10 cellular contexts compared by ENCODE assay signal in genomic region chr10:93745411-93746065, GRCh38. TPM values are rescaled to one million over a fixed set of nuclear protein-coding genes. Genes with fewer than 3 reads are reported as not detected.
DNase-seq lines count a peak whose midpoint lies in the region; ATAC-seq and TF ChIP-seq lines count a peak whose summit lies in the region.
"Had no signal": no experiment of that assay in that cellular context is flagged by ENCODE, and none has a peak within 500 bp of the region (broad histone marks: within the 10 kb centered on the region; RNA-seq: fewer than 3 reads in every experiment).

No MANE protein-coding gene starts in this region.

- H3K4me3 ChIP-seq in cardiac muscle cell (no peak overlapping the region), left ventricle myocardium inferior (no peak overlapping the region), fibroblast of lung (replicated peaks in 1 of 4; ENCODE audit: control extremely low read depth in 1 of 4, insufficient read depth in 1 of 4, low read depth in 3 of 4, low read length in 4 of 4) (no peak overlapping the region), gastroesophageal sphincter (no peak overlapping the region)

- H4K20me1 ChIP-seq in fibroblast of lung (ENCODE audit: control insufficient read depth, extremely low read depth, insufficient read depth, low read length): no peaks in the 10 kb centered on the region

- intact Hi-C loops in left ventricle myocardium inferior (cut with micrococcal nuclease): no loop called here

- no peak for TF ChIP-seq POLR2A in gastroesophageal sphincter (IDR thresholded peaks at IDR 0.05)

- no peak overlapping the region for H2AFZ ChIP-seq in fibroblast of lung (ENCODE audit: low read length)

- no peak overlapping the region for H3K9ac ChIP-seq in fibroblast of lung (ENCODE audit: insufficient read depth, low read length)

- H3K4me2 ChIP-seq in fibroblast of lung (ENCODE audit: extremely low read depth, insufficient read depth, low read length): no peak overlapping the region

- H3K9me3 ChIP-seq in cardiac muscle cell (ENCODE audit: low read depth) (no peaks in the 10 kb centered on the region), left ventricle myocardium inferior (replicated peaks) (no peaks in the 10 kb centered on the region), fibroblast of lung (ENCODE audit: control insufficient read depth, insufficient read depth, low read depth, low read length) (no peaks in the 10 kb centered on the region), gastroesophageal sphincter (no peaks in the 10 kb centered on the region)

- ATAC-seq in gastroesophageal sphincter (no peak), GM21390 (IDR thresholded peaks at IDR 0.05; ENCODE audit: unreplicated experiment) (no peak), HG03378 (IDR thresholded peaks at IDR 0.05; ENCODE audit: unreplicated experiment) (no peak)

- no peaks in the 10 kb centered on the region for H3K36me3 ChIP-seq in cardiac muscle cell
- no peaks in the 10 kb centered on the region for H3K36me3 ChIP-seq in left ventricle myocardium inferior
- H3K36me3 ChIP-seq in fibroblast of lung (ENCODE audit: control insufficient read depth, insufficient read depth, low read length): no peaks in the 10 kb centered on the region
- H3K36me3 ChIP-seq in gastroesophageal sphincter: no peaks in the 10 kb centered on the region

- 37 to 43% methylated on average over 8 to 9 of the region's 9 CpGs for WGBS in gastroesophageal sphincter (ENCODE audit: low coverage in 1 of 2), 2 donors

- TF ChIP-seq CTCF in cardiac muscle cell (IDR thresholded peaks at IDR 0.05; ENCODE audit: low read depth, low read length) (peak; percentile 42), left ventricle myocardium inferior (IDR thresholded peaks at IDR 0.05; ENCODE audit: borderline replicate concordance) (no peak), fibroblast of lung (conservative IDR thresholded peaks at IDR 0.05 in 1 of 2, IDR thresholded peaks at IDR 0.05 in 1 of 2; ENCODE audit: low read depth in 1 of 2, low read length in 2 of 2) (peak; percentile 36 to 50), gastroesophageal sphincter (IDR thresholded peaks at IDR 0.05) (no peak)

- H3K4me1 ChIP-seq in cardiac muscle cell (ENCODE audit: low read depth) (peaks cover 6% of the 10 kb centered on the region), left ventricle myocardium inferior (no peaks in the 10 kb centered on the region), fibroblast of lung (ENCODE audit: control insufficient read depth, extremely low read depth, insufficient read depth, low read length) (peaks cover 2% of the 10 kb centered on the region), gastroesophageal sphincter (no peaks in the 10 kb centered on the region)

- peak; percentile 30 to 45 for DNase-seq in cardiac muscle cell (ENCODE audit: low read depth in 1 of 2, low spot score in 1 of 2)
- DNase-seq in left ventricle myocardium inferior: no peak
- DNase-seq in NOMO-1 (lab: John Stamatoyannopoulos, UW; ENCODE audit: unreplicated experiment in 2 of 2): peak; percentile 14 to 41
- DNase-seq in fibroblast of lung (ENCODE audit: low read depth in 2 of 2): peak; percentile 14 to 40
- DNase-seq in NCI-H1092 (lab: John Stamatoyannopoulos, UW): no peak
- DNase-seq: DMS153; stimulated activated CD4-positive, alpha-beta T cell treated with anti-CD3 and anti-CD28 coated beads, Interleukin-2, amount 100 ng/mL, for 48 hours had no signal

- H3K79me2 ChIP-seq in fibroblast of lung (ENCODE audit: control insufficient read depth, insufficient read depth, low read length): no peaks in the 10 kb centered on the region

- H3K27me3 ChIP-seq in cardiac muscle cell (no peaks in the 10 kb centered on the region), left ventricle myocardium inferior (ENCODE audit: low read depth) (peaks cover 3% of the 10 kb centered on the region), fibroblast of lung (ENCODE audit: control insufficient read depth, insufficient read depth, low read length) (no peaks in the 10 kb centered on the region), gastroesophageal sphincter (no peaks in the 10 kb centered on the region)

- TF ChIP-seq EP300 in gastroesophageal sphincter (IDR thresholded peaks at IDR 0.05): no peak

- no peak overlapping the region for H3K27ac ChIP-seq in cardiac muscle cell
- no peak overlapping the region for H3K27ac ChIP-seq in left ventricle myocardium inferior (replicated peaks)
- no peak overlapping the region for H3K27ac ChIP-seq in fibroblast of lung (ENCODE audit: insufficient read depth, low read length)
- H3K27ac ChIP-seq in gastroesophageal sphincter: no peak overlapping the region

RNA-seq across cellular contexts. Expression of gene LGI1, which starts 12.2 kb away (rescaled TPM):
- total RNA-seq in cardiac muscle cell (not detected in 2 replicates), left ventricle myocardium inferior (not detected), fibroblast of lung (not detected in 2 replicates), gastroesophageal sphincter (1 to 10 TPM in 1 of 4 donors, under 1 TPM in 2, not detected in 1; 0.17 to 1.9 (median 0.35) TPM)
- polyA plus RNA-seq in cardiac muscle cell (0.29 TPM in 1 of 2 replicates, not detected in the other), fibroblast of lung (not detected in 2 replicates)
- not detected in 2 replicates for polyA plus RNA-seq in fibroblast of lung (2012)
- not detected in 2 replicates for polyA minus RNA-seq in fibroblast of lung (ENCODE audit: low replicate concordance)

RNA-seq across cellular contexts. Expression of gene FRA10AC1, which starts 43.1 kb away (rescaled TPM):
- 4.8 and 13.5 TPM in 2 replicates for total RNA-seq in cardiac muscle cell
- 18.2 and 21.6 TPM in 2 replicates for polyA plus RNA-seq in cardiac muscle cell
- 14.4 TPM for total RNA-seq in left ventricle myocardium inferior
- 6.9 and 9.4 TPM in 2 replicates for total RNA-seq in fibroblast of lung
- polyA plus RNA-seq in fibroblast of lung: 6.3 and 7.1 TPM in 2 replicates
- 7.8 and 8.1 TPM in 2 replicates for polyA plus RNA-seq in fibroblast of lung (2012)
- polyA minus RNA-seq in fibroblast of lung (ENCODE audit: low replicate concordance): 0.08 and 0.15 TPM in 2 replicates
- 10 to 100 TPM in 2 of 4 donors, 1 to 10 TPM in 2; 8.4 to 28.6 (median 14.3) TPM for total RNA-seq in gastroesophageal sphincter

Comparison
In these comparisons a context has a peak if more than half of its experiments do, and no peak if none do; other contexts are left out.
1. DNase-seq: peak in cardiac muscle cell (2 of 2), NOMO-1 (2 of 2) and fibroblast of lung (2 of 2); none in left ventricle myocardium inferior (single experiment) and NCI-H1092 (single experiment).
2. CTCF ChIP-seq: peak in cardiac muscle cell (single experiment) and fibroblast of lung (2 of 2); none in left ventricle myocardium inferior (single experiment) and gastroesophageal sphincter (0 of 4).